1 cellular context compared by ENCODE assay signal in the genomic region with DNA sequence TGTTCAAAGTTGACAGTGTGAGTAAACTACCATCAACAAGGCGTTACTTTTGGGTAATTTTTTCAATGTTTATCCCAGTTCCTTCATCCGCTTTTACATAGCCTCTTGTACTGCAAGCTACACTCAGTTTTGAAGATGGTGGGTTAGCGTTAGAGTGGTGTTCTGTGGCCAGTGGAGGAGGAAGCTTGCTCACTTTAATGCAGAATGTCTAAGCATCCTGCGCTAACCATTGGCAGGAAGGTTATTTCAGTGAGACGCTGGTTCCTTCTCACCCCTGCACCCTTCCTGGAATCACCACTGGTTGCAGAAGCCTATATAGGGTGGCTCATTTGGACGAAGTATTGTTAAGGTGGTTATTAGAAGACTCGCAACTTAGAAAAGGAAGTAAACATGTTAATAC.
A peak's percentile ranks its signal among the peaks of the same experiment; 100 is the strongest.
TF ChIP-seq lines count a peak whose summit lies in the region.

No MANE protein-coding gene starts in this region.

TF ChIP-seq in GM12878, 131 proteins besides CTCF, POLR2A, EP300 and RAD21 (continued from another document):
- TF ChIP-seq, protein P1, sequence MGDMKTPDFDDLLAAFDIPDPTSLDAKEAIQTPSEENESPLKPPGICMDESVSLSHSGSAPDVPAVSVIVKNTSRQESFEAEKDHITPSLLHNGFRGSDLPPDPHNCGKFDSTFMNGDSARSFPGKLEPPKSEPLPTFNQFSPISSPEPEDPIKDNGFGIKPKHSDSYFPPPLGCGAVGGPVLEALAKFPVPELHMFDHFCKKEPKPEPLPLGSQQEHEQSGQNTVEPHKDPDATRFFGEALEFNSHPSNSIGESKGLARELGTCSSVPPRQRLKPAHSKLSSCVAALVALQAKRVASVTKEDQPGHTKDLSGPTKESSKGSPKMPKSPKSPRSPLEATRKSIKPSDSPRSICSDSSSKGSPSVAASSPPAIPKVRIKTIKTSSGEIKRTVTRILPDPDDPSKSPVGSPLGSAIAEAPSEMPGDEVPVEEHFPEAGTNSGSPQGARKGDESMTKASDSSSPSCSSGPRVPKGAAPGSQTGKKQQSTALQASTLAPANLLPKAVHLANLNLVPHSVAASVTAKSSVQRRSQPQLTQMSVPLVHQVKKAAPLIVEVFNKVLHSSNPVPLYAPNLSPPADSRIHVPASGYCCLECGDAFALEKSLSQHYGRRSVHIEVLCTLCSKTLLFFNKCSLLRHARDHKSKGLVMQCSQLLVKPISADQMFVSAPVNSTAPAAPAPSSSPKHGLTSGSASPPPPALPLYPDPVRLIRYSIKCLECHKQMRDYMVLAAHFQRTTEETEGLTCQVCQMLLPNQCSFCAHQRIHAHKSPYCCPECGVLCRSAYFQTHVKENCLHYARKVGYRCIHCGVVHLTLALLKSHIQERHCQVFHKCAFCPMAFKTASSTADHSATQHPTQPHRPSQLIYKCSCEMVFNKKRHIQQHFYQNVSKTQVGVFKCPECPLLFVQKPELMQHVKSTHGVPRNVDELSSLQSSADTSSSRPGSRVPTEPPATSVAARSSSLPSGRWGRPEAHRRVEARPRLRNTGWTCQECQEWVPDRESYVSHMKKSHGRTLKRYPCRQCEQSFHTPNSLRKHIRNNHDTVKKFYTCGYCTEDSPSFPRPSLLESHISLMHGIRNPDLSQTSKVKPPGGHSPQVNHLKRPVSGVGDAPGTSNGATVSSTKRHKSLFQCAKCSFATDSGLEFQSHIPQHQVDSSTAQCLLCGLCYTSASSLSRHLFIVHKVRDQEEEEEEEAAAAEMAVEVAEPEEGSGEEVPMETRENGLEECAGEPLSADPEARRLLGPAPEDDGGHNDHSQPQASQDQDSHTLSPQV (IDR thresholded peaks at IDR 0.05) = peak; percentile 58; the same call in 1 of the 2 replicates
- TF ChIP-seq ETV6 (conservative IDR thresholded peaks at IDR 0.05 in 1 of 2, IDR thresholded peaks at IDR 0.05 in 1 of 2; ENCODE audit: borderline replicate concordance in 1 of 2, low read depth in 1 of 2) (peak in 1 of 2 experiments; percentile 53; a peak in 1 of 4 replicates), SUZ12 (IDR thresholded peaks at IDR 0.05; ENCODE audit: unreplicated experiment) (no peak), ZBTB4 (CRISPR knock-in tag; IDR thresholded peaks at IDR 0.05) (no peak), BACH1 (IDR thresholded peaks at IDR 0.05; ENCODE audit: borderline replicate concordance) (0 out of 2 replicates have a peak, but pooled peaks have one; percentile 10), CBFB (IDR thresholded peaks at IDR 0.05; ENCODE audit: low read depth) (0 out of 2 replicates have a peak, but pooled peaks have one; percentile 35), MEF2A (IDR thresholded peaks at IDR 0.05; ENCODE audit: insufficient read depth, low read depth, low read length) (0 out of 2 replicates have a peak, but pooled peaks have one; percentile 23), ZNF274 (IDR thresholded peaks at IDR 0.05; ENCODE audit: insufficient read depth, insufficient read length) (no peak), HDGF (IDR thresholded peaks at IDR 0.05) (0 out of 2 replicates have a peak, but pooled peaks have one; percentile 21), NFYA (IDR thresholded peaks at IDR 0.05; ENCODE audit: borderline replicate concordance, low read depth, low read length) (no peak), ZNF687 (IDR thresholded peaks at IDR 0.05) (peak; percentile 84), YY1 (IDR thresholded peaks at IDR 0.05; ENCODE audit: low read depth, low read length) (0 out of 2 replicates have a peak, but pooled peaks have one; percentile 33)
- TF ChIP-seq, protein P2, sequence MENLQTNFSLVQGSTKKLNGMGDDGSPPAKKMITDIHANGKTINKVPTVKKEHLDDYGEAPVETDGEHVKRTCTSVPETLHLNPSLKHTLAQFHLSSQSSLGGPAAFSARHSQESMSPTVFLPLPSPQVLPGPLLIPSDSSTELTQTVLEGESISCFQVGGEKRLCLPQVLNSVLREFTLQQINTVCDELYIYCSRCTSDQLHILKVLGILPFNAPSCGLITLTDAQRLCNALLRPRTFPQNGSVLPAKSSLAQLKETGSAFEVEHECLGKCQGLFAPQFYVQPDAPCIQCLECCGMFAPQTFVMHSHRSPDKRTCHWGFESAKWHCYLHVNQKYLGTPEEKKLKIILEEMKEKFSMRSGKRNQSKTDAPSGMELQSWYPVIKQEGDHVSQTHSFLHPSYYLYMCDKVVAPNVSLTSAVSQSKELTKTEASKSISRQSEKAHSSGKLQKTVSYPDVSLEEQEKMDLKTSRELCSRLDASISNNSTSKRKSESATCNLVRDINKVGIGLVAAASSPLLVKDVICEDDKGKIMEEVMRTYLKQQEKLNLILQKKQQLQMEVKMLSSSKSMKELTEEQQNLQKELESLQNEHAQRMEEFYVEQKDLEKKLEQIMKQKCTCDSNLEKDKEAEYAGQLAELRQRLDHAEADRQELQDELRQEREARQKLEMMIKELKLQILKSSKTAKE (IDR thresholded peaks at IDR 0.05; ENCODE audit: low read depth, poor library complexity, severe bottlenecking) = peak; percentile 11
